ENCODE assay signal across 14 cellular contexts in genomic region chr1:105865546-105865945, GRCh38.
"Had no signal": no experiment of that assay in that cellular context is flagged by ENCODE, and none has a peak within 500 bp of the region (broad histone marks: within the 10 kb centered on the region; RNA-seq: fewer than 3 reads in every experiment).

No MANE protein-coding gene starts in this region.

- H3K27ac ChIP-seq: right lobe of liver had no signal

- DNase-seq: activated B cell treated with CpG ODN at 0.5 μM for 24 hours; activated CD4-positive, alpha-beta T cell treated with anti-CD3 and anti-CD28 coated beads, Interleukin-2, amount 10 ng/mL, durations not matched to agents 24 days and 14 days; activated naive CD4-positive, alpha-beta T cell treated with anti-CD3 and anti-CD28 coated beads for 36 hours; activated T-cell treated with anti-CD3 and anti-CD28 coated beads for 4 hours; hypothalamus; left cardiac atrium; naive thymus-derived CD4-positive, alpha-beta T cell; right lobe of liver; stimulated activated CD4-positive, alpha-beta T cell treated with anti-CD3 and anti-CD28 coated beads, Interleukin-1b, Interleukin-23, amount 100 ng/mL, for 48 hours; stimulated activated naive CD4-positive, alpha-beta T cell treated with Interleukin-2 at 50 U/mL for 16 hours; trophoblast cell had no signal

- H3K27ac Mint-ChIP-seq: activated B cell treated with CpG ODN at 0.5 μM for 24 hours; activated CD4-positive, alpha-beta T cell treated with anti-CD3 and anti-CD28 coated beads, Interleukin-2, amount 10 ng/mL, durations not matched to agents 24 days and 14 days; activated naive CD4-positive, alpha-beta T cell treated with anti-CD3 and anti-CD28 coated beads for 36 hours; activated T-helper 17 cell treated with anti-CD3 and anti-CD28 coated beads, Interleukin-2, amount 50 U/mL, for 72 hours; dendritic cell treated with granulocyte-macrophage colony-stimulating factor and Interleukin-4, amounts not matched to agents 40 ng/mL and 50 ng/mL, for 4 days; naive thymus-derived CD4-positive, alpha-beta T cell had no signal

- H3K27me3 ChIP-seq: right lobe of liver had no signal

- H3K36me3 Mint-ChIP-seq: naive thymus-derived CD4-positive, alpha-beta T cell had no signal

- H3K27me3 Mint-ChIP-seq: activated B cell treated with CpG ODN at 0.5 μM for 24 hours; activated CD4-positive, alpha-beta T cell treated with anti-CD3 and anti-CD28 coated beads, Interleukin-2, amount 10 ng/mL, durations not matched to agents 24 days and 14 days; activated T-helper 17 cell treated with anti-CD3 and anti-CD28 coated beads, Interleukin-2, amount 50 U/mL, for 72 hours; dendritic cell treated with granulocyte-macrophage colony-stimulating factor and Interleukin-4, amounts not matched to agents 40 ng/mL and 50 ng/mL, for 4 days; naive thymus-derived CD4-positive, alpha-beta T cell had no signal

- ATAC-seq: activated T-helper 17 cell treated with anti-CD3 and anti-CD28 coated beads, Interleukin-2, amount 50 U/mL, for 72 hours; left cardiac atrium; naive thymus-derived CD4-positive, alpha-beta T cell; right lobe of liver had no signal

- H3K4me1 ChIP-seq: right lobe of liver had no signal

- H3K4me1 Mint-ChIP-seq: activated B cell treated with CpG ODN at 0.5 μM for 24 hours; activated CD4-positive, alpha-beta T cell treated with anti-CD3 and anti-CD28 coated beads, Interleukin-2, amount 10 ng/mL, durations not matched to agents 24 days and 14 days; activated T-helper 17 cell treated with anti-CD3 and anti-CD28 coated beads, Interleukin-2, amount 50 U/mL, for 72 hours; naive thymus-derived CD4-positive, alpha-beta T cell had no signal

- H3K4me3 Mint-ChIP-seq: activated B cell treated with CpG ODN at 0.5 μM for 24 hours; activated CD4-positive, alpha-beta T cell treated with anti-CD3 and anti-CD28 coated beads, Interleukin-2, amount 10 ng/mL, durations not matched to agents 24 days and 14 days; activated naive CD4-positive, alpha-beta T cell treated with anti-CD3 and anti-CD28 coated beads for 36 hours; activated T-helper 17 cell treated with anti-CD3 and anti-CD28 coated beads, Interleukin-2, amount 50 U/mL, for 72 hours; dendritic cell treated with granulocyte-macrophage colony-stimulating factor and Interleukin-4, amounts not matched to agents 40 ng/mL and 50 ng/mL, for 4 days; naive thymus-derived CD4-positive, alpha-beta T cell had no signal

- H3K4me3 ChIP-seq: lung, right lobe of liver had no signal

- H3K9me3 ChIP-seq: right lobe of liver had no signal

- H3K36me3 ChIP-seq: right lobe of liver had no signal
